ENCODE assay signal across 27 cellular contexts in the genomic region with DNA sequence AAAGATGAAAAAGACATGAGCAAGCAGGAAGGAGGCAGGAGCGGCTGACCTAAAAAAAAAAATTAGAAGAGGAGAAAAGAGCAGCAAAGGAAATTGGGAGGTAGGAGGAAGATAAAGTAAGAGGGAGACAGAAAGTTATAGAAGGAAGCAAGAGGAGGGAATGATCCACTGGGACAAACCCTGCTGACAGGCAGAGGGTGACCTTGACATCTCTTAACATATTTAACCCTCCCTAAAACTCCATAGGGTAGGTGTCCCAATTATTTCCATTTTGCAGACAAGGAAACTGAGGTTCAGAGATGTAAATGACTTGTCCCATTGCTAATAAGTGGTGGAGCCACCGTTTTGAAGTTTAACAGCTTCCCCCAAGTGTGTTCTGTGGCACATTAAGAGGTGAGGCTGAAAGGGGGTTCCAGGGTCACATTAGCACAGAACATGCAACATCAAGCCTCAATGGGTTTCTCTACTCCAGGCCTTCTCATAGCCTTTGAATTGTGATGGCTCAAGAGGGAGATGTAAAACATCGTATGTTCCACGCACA. TPM values are rescaled to one million over a fixed set of nuclear protein-coding genes. Genes with fewer than 3 reads are reported as not detected.
A peak's percentile ranks its signal among the peaks of the same experiment; 100 is the strongest.
DNase-seq lines count a peak whose midpoint lies in the region; ATAC-seq, FAIRE-seq and TF ChIP-seq lines count a peak whose summit lies in the region.
"Had no signal": no experiment of that assay in that cellular context is flagged by ENCODE, and none has a peak within 500 bp of the region (broad histone marks: within the 10 kb centered on the region; RNA-seq: fewer than 3 reads in every experiment).

No MANE protein-coding gene starts in this region.

- POLR2A ChIA-PET in HepG2 (lab: Yijun Ruan, JAX) (no interaction called here), K562 (lab: Yijun Ruan, JAX) (no interaction called here)

- in situ Hi-C loops in HepG2 (cut with HindIII; ENCODE audit: extremely low pct_ligation_motif_present, low pct_unique_long_range_greater_than_20kb), result no loop called here
- in situ Hi-C loops in K562 (cut with MboI), result no loop called here
- in situ Hi-C loops in GM13976 (cut with MboI; ENCODE audit: low sequenced_read_pairs, unreplicated experiment), result no loop called here

- no peak for ATAC-seq in HepG2
- ATAC-seq in right lobe of liver, result no peak
- no peak for ATAC-seq in K562
- ATAC-seq in left lobe of liver, result no peak
- no peak for ATAC-seq in omental fat pad (ENCODE audit: low FRiP score)
- ATAC-seq: activated CD4-positive, CD25-positive, alpha-beta regulatory T cell treated with anti-CD3 and anti-CD28 coated beads, Interleukin-2, amount 50 U/mL, for 24 hours; activated CD8-positive, alpha-beta T cell treated with anti-CD3 and anti-CD28 coated beads, Interleukin-2, amount 10 ng/mL, durations not matched to agents 7 days and 5 days; effector memory CD8-positive, alpha-beta T cell; psoas muscle had no signal

- H4K20me1 ChIP-seq in HepG2 (ENCODE audit: insufficient read depth, low read length), result no peaks in the 10 kb centered on the region
- no peaks in the 10 kb centered on the region for H4K20me1 ChIP-seq in K562 (replicated peaks; ENCODE audit: control insufficient read depth, insufficient read depth, low read length)

- BruUV-seq in HepG2 (replicated peaks; lab: Mats Ljungman, UMichigan) (no TSS peak), K562 (replicated peaks; lab: Mats Ljungman, UMichigan) (no TSS peak)

- 64% methylated on average over 4 of the region's 4 CpGs for whole genome bisulfite sequencing in HepG2 (ENCODE audit: low lambda C conversion rate)
- 83% methylated on average over 3 of the region's 4 CpGs for WGBS in right lobe of liver (ENCODE audit: insufficient coverage, low coverage, low lambda C conversion rate, missing lambda C conversion rate)
- 0% methylated on average over 3 of the region's 4 CpGs for WGBS in K562 (ENCODE audit: insufficient coverage, low coverage, missing lambda C conversion rate)

- TF ChIP-seq CTCF in HepG2 (CRISPR knock-in tag; IDR thresholded peaks at IDR 0.05), result no peak
- peak in 1 of 4 donors; percentile 15 for TF ChIP-seq CTCF in right lobe of liver (IDR thresholded peaks at IDR 0.05)
- peak in 1 of 3 experiments; percentile 11; a peak in 1 of 6 replicates for TF ChIP-seq CTCF in K562 (IDR thresholded peaks at IDR 0.05 in 2 of 3, conservative IDR thresholded peaks at IDR 0.05 in 1 of 3; ENCODE audit: insufficient read depth in 2 of 3, low read depth in 1 of 3, low read length in 3 of 3)
- no peak for TF ChIP-seq CTCF in nephron progenitor cell (IDR thresholded peaks at IDR 0.05)
- TF ChIP-seq CTCF in omental fat pad (IDR thresholded peaks at IDR 0.05), result no peak
- TF ChIP-seq CTCF in colonic mucosa (IDR thresholded peaks at IDR 0.05), result no peak
- no peak for TF ChIP-seq CTCF in GM13976 (IDR thresholded peaks at IDR 0.05; ENCODE audit: borderline replicate concordance, control extremely low read depth, extremely low read depth, insufficient read depth, missing control alignments)

- H3K79me2 ChIP-seq in HepG2 (ENCODE audit: insufficient read depth, low read length) (no peaks in the 10 kb centered on the region), K562 (ENCODE audit: control insufficient read depth, insufficient read depth, low read length) (no peaks in the 10 kb centered on the region)

- H3K9ac ChIP-seq in HepG2 (ENCODE audit: insufficient read depth, low read depth, low read length), result no peak overlapping the region
- H3K9ac ChIP-seq in K562 (ENCODE audit: insufficient read depth in 1 of 2, low read depth in 2 of 2, low read length in 2 of 2), result no peak overlapping the region
- H3K9ac ChIP-seq in colonic mucosa (ENCODE audit: low read depth in 2 of 2, low read length in 2 of 2), result no peak overlapping the region
- H3K9ac ChIP-seq: KMS-11, neural progenitor cell had no signal

- peaks cover 29% of the 10 kb centered on the region for H3K36me3 Mint-ChIP-seq in nephron progenitor cell (ENCODE audit: low read depth)
- H3K36me3 Mint-ChIP-seq: CD14-positive monocyte, neural progenitor cell had no signal

- CTCF ChIA-PET in HepG2 (lab: Yijun Ruan, JAX; ENCODE audit: low intra/inter-chr PET ratio, low total read pairs), result no interaction called here
- CTCF ChIA-PET in K562 (lab: Yijun Ruan, JAX; ENCODE audit: low intra/inter-chr PET ratio), result no interaction called here

- TF ChIP-seq POLR2A in HepG2 (IDR thresholded peaks at IDR 0.05; ENCODE audit: insufficient read depth in 1 of 2, low read depth in 2 of 2, low read length in 2 of 2) (no peak), right lobe of liver (IDR thresholded peaks at IDR 0.05) (no peak), K562 (conservative IDR thresholded peaks at IDR 0.05) (no peak)

- peaks cover 5% of the 10 kb centered on the region for H3K27me3 Mint-ChIP-seq in nephron progenitor cell (ENCODE audit: low read depth, poor library complexity)

- peak overlapping the region; percentile 21 for H3K27ac Mint-ChIP-seq in nephron progenitor cell
- H3K27ac Mint-ChIP-seq: activated CD8-positive, alpha-beta T cell treated with anti-CD3 and anti-CD28 coated beads, Interleukin-2, amount 10 ng/mL, durations not matched to agents 7 days and 5 days; CD14-positive monocyte; effector memory CD8-positive, alpha-beta T cell; neural progenitor cell had no signal

- TF ChIP-seq RAD21 in HepG2 (CRISPR knock-in tag; IDR thresholded peaks at IDR 0.05) (no peak), K562 (CRISPR knock-in tag; conservative IDR thresholded peaks at IDR 0.05 in 1 of 2, IDR thresholded peaks at IDR 0.05 in 1 of 2) (no peak)

- no peaks in the 10 kb centered on the region for H3K9me1 ChIP-seq in K562 (ENCODE audit: control insufficient read depth, insufficient read depth, low read length)

- peaks cover 0 to 11% of the 10 kb centered on the region in 2 experiments; a peak in 2 of 5 replicates for H3K27me3 ChIP-seq in HepG2 (ENCODE audit: control insufficient read depth in 1 of 2, insufficient read depth in 2 of 2, low read length in 2 of 2)
- H3K27me3 ChIP-seq in right lobe of liver, result no peaks in the 10 kb centered on the region
- no peaks in the 10 kb centered on the region; a peak in 1 of 5 replicates for H3K27me3 ChIP-seq in K562 (ENCODE audit: control insufficient read depth in 2 of 2, insufficient read depth in 2 of 2, low read length in 2 of 2)
- H3K27me3 ChIP-seq in colonic mucosa, result peaks cover under 1% of the 10 kb centered on the region
- H3K27me3 ChIP-seq: neural progenitor cell, Peyer's patch had no signal

- no peak overlapping the region for H3K4me2 ChIP-seq in HepG2 (ENCODE audit: low read depth, low read length)
- H3K4me2 ChIP-seq in K562 (ENCODE audit: insufficient read depth, low read length), result no peak overlapping the region
- H3K4me2 ChIP-seq: KMS-11, neural progenitor cell had no signal

- H3K9me3 ChIP-seq in HepG2 (ENCODE audit: low read length) (no peaks in the 10 kb centered on the region), right lobe of liver (no peaks in the 10 kb centered on the region), K562 (replicated peaks; ENCODE audit: control insufficient read depth, insufficient read depth, low read depth, low read length) (no peaks in the 10 kb centered on the region), colonic mucosa (no peaks in the 10 kb centered on the region)
- H3K9me3 ChIP-seq: left ventricle myocardium inferior, Peyer's patch, psoas muscle had no signal

- H2AFZ ChIP-seq in HepG2 (ENCODE audit: low read length), result no peak overlapping the region
- no peak overlapping the region for H2AFZ ChIP-seq in K562 (ENCODE audit: low read depth, low read length)
- H2AFZ ChIP-seq: neural progenitor cell had no signal

- H3K4me3 ChIP-seq in HepG2 (replicated peaks in 1 of 3; ENCODE audit: insufficient read depth in 1 of 3, low read depth in 2 of 3, low read length in 3 of 3) (no peak overlapping the region), right lobe of liver (no peak overlapping the region), K562 (no peak overlapping the region), colonic mucosa (no peak overlapping the region)
- H3K4me3 ChIP-seq: left ventricle myocardium inferior, neural progenitor cell, Peyer's patch, psoas muscle had no signal

- H3K27ac ChIP-seq in HepG2 (ENCODE audit: extremely low read length, insufficient read depth, low read length), result no peak overlapping the region
- H3K27ac ChIP-seq in right lobe of liver, result no peak overlapping the region
- H3K27ac ChIP-seq in K562 (ENCODE audit: extremely low read depth, low read depth, low read length), result no peak overlapping the region
- no peak overlapping the region for H3K27ac ChIP-seq in colonic mucosa
- H3K27ac ChIP-seq: KMS-11, left ventricle myocardium inferior, neural progenitor cell, psoas muscle had no signal

- intact Hi-C loops in HepG2 (cut with micrococcal nuclease; ENCODE audit: unreplicated experiment), result loop anchor here (2.0 kb wide), 1 partner anchor 222 kb away; no protein-coding TSS in a partner anchor
- intact Hi-C loops in right lobe of liver (cut with DNase I), result no loop called here
- intact Hi-C loops in K562 (cut with micrococcal nuclease), result no loop called here
- intact Hi-C loops in colonic mucosa (cut with DNase I), result no loop called here

- FAIRE-seq in HepG2 (lab: Jason Lieb, UNC), result no peak
- no peak for FAIRE-seq in K562 (lab: Jason Lieb, UNC)
- FAIRE-seq: urothelium cell line had no signal

- H3K4me1 ChIP-seq in HepG2 (ENCODE audit: insufficient read depth, low read length) (peaks cover 17% of the 10 kb centered on the region), right lobe of liver (peaks cover 0 to 11% (median 0%) of the 10 kb centered on the region in 4 donors), K562 (replicated peaks in 1 of 2; ENCODE audit: control insufficient read depth in 2 of 2, insufficient read depth in 2 of 2, low read length in 2 of 2) (no peaks in the 10 kb centered on the region), colonic mucosa (no peaks in the 10 kb centered on the region)

- no peak for DNase-seq in HepG2 (ENCODE audit: low spot score)
- no peak for DNase-seq in right lobe of liver
- DNase-seq in K562 (ENCODE audit: extremely low read depth in 1 of 4, low spot score in 3 of 4), result no peak
- no peak for DNase-seq in nephron progenitor cell
- DNase-seq in left lobe of liver (ENCODE audit: low spot score), result no peak
- no peak for DNase-seq in omental fat pad (ENCODE audit: low spot score)
- no peak for DNase-seq in colonic mucosa
- DNase-seq in GM13976 (ENCODE audit: low spot score), result no peak
- DNase-seq: activated CD8-positive, alpha-beta T cell treated with anti-CD3 and anti-CD28 coated beads, Interleukin-2, amount 10 ng/mL, durations not matched to agents 7 days and 5 days; activated naive CD4-positive, alpha-beta T cell; activated T-cell treated with anti-CD3 and anti-CD28 coated beads, Interleukin-2, amount 50 U/mL, for 1 hour; amniotic stem cell; central memory CD4-positive, alpha-beta T cell; effector memory CD8-positive, alpha-beta T cell; left ventricle myocardium inferior; midbrain; NCI-H1048; NCI-H2081; NK-92 treated with Interleukin-12 subunit alpha and Interleukin-12 subunit beta, amount 100 ng/mL, for 24 hours; Peyer's patch; psoas muscle had no signal

- TF ChIP-seq EP300 in HepG2 (IDR thresholded peaks at IDR 0.05; ENCODE audit: low read depth in 2 of 2, low read length in 2 of 2) (no peak), HepG2 (CRISPR knock-in tag; IDR thresholded peaks at IDR 0.05; ENCODE audit: borderline replicate concordance) (no peak), K562 (IDR thresholded peaks at IDR 0.05; ENCODE audit: low read length) (no peak)

- H3K4me1 Mint-ChIP-seq in nephron progenitor cell, result peaks cover 76% of the 10 kb centered on the region
- H3K4me1 Mint-ChIP-seq: CD14-positive monocyte had no signal

- H3K9me3 Mint-ChIP-seq in nephron progenitor cell, result peaks cover 7% of the 10 kb centered on the region
- H3K9me3 Mint-ChIP-seq: neural progenitor cell had no signal

- no peaks in the 10 kb centered on the region for H3K36me3 ChIP-seq in HepG2 (replicated peaks in 1 of 2; ENCODE audit: control insufficient read depth in 1 of 2, insufficient read depth in 2 of 2, low read length in 2 of 2)
- no peaks in the 10 kb centered on the region for H3K36me3 ChIP-seq in right lobe of liver
- no peaks in the 10 kb centered on the region for H3K36me3 ChIP-seq in K562 (ENCODE audit: control insufficient read depth, insufficient read depth, low read length)
- no peaks in the 10 kb centered on the region for H3K36me3 ChIP-seq in colonic mucosa
- H3K36me3 ChIP-seq: left ventricle myocardium inferior, neural progenitor cell, Peyer's patch had no signal

- peak overlapping the region; percentile 36 for H3K4me3 Mint-ChIP-seq in nephron progenitor cell
- H3K4me3 Mint-ChIP-seq: activated CD8-positive, alpha-beta T cell treated with anti-CD3 and anti-CD28 coated beads, Interleukin-2, amount 10 ng/mL, durations not matched to agents 7 days and 5 days; CD14-positive monocyte; effector memory CD8-positive, alpha-beta T cell; neural progenitor cell had no signal

RNA-seq across cellular contexts. Expression of a gene that starts 37.4 kb away (rescaled TPM):
- total RNA-seq in HepG2 (2016; rRNA removed; fragmentation: Illumina TruSeq; extraction: Trizol) (0.04 and 0.07 TPM in 2 replicates), right lobe of liver (1 to 10 TPM; 2.4 to 4.4 (median 3.3) TPM), K562 (2014; rRNA removed) (0.09 TPM in 1 of 2 replicates, not detected in the other), K562 (2014; rRNA removed; fragmentation: Illumina TruSeq; extraction: Trizol) (not detected in 2 replicates), K562 (2015; rRNA removed; fragmentation: Illumina TruSeq; extraction: Trizol) (not detected in 2 replicates), K562 (2021) (0.04 and 0.07 TPM in 2 replicates), left lobe of liver (3.6 TPM), omental fat pad (10 to 100 TPM; 56.1 to 88.4 (median 81.3) TPM), colonic mucosa (1 to 10 TPM; 4.4 to 7.6 TPM)
- not detected in 2 replicates for total RNA-seq in HepG2 (2016; cell fraction: cytosol; rRNA removed; fragmentation: Illumina TruSeq; extraction: Trizol; ENCODE audit: low read depth)
- 0.02 and 0.04 TPM in 2 replicates for total RNA-seq in HepG2 (2016; cell fraction: insoluble cytoplasmic fraction; rRNA removed; fragmentation: Illumina TruSeq; extraction: Trizol)
- total RNA-seq in HepG2 (2016; cell fraction: membrane; rRNA removed; fragmentation: Illumina TruSeq; extraction: Trizol), result 0.06 TPM in 1 of 2 replicates, not detected in the other
- 0.22 and 0.87 TPM in 2 replicates for total RNA-seq in HepG2 (2016; cell fraction: nucleus; rRNA removed; fragmentation: Illumina TruSeq; extraction: Trizol)
- polyA plus RNA-seq in HepG2 (2011; rRNA removed) (0.01 TPM in 2 replicates), K562 (2011; rRNA removed) (not detected in 2 replicates), K562 (2014; fragmentation: Illumina TruSeq; extraction: Trizol) (not detected in 2 replicates), K562 (2014; fragmentation: Nextera tagmentation; extraction: Ambion mirVana) (not detected), K562 (2014; rRNA removed) (not detected in 2 replicates)
- polyA plus RNA-seq in HepG2 (2011; cell fraction: cytosol; rRNA removed), result 0.01 and 0.03 TPM in 2 replicates
- 0.02 and 0.16 TPM in 2 replicates for polyA plus RNA-seq in HepG2 (2011; cell fraction: nucleus; rRNA removed)
- polyA plus RNA-seq in HepG2 (2012), result 0.07 TPM in 1 of 2 replicates, not detected in the other
- not detected in 2 replicates for polyA plus RNA-seq in HepG2 (2016; cell fraction: cytosol; fragmentation: Illumina TruSeq; extraction: Trizol; ENCODE audit: low read depth)
- polyA plus RNA-seq in HepG2 (2016; cell fraction: insoluble cytoplasmic fraction; fragmentation: Illumina TruSeq; extraction: Trizol; ENCODE audit: low read depth), result not detected in 2 replicates
- polyA plus RNA-seq in HepG2 (2016; cell fraction: membrane; fragmentation: Illumina TruSeq; extraction: Trizol; ENCODE audit: low read depth), result not detected in 2 replicates
- polyA plus RNA-seq in HepG2 (2016; cell fraction: nucleus; fragmentation: Illumina TruSeq; extraction: Trizol; ENCODE audit: insufficient read depth, low read depth), result 0.12 TPM in 1 of 2 replicates, not detected in the other
- 0.09 and 0.20 TPM in 2 replicates for polyA minus RNA-seq in HepG2 (2011; rRNA and poly(A)+ RNA removed; ENCODE audit: low replicate concordance)
- polyA minus RNA-seq in HepG2 (2011; cell fraction: cytosol; rRNA and poly(A)+ RNA removed), result not detected in 2 replicates
- under 0.01 TPM in 1 of 2 replicates, not detected in the other for polyA minus RNA-seq in HepG2 (2011; cell fraction: nucleus; rRNA and poly(A)+ RNA removed)
- not detected in 2 replicates for total RNA-seq in K562 (2011; cell fraction: chromatin; rRNA removed; ENCODE audit: low replicate concordance)
- total RNA-seq in K562 (2011; cell fraction: nucleolus; rRNA removed), result not detected in 2 replicates
- total RNA-seq in K562 (2011; cell fraction: nucleoplasm; rRNA removed), result not detected in 2 replicates
- not detected in 2 replicates for polyA plus RNA-seq in K562 (2011; cell fraction: cytosol; rRNA removed)
- polyA plus RNA-seq in K562 (2011; cell fraction: nucleus; rRNA removed), result not detected in 2 replicates
- polyA plus RNA-seq in K562 (2012), result not detected in 2 replicates
- polyA minus RNA-seq in K562 (2011; rRNA and poly(A)+ RNA removed), result not detected in 2 replicates
- polyA minus RNA-seq in K562 (2011; cell fraction: cytosol; rRNA and poly(A)+ RNA removed), result not detected in 2 replicates
- not detected in 2 replicates for polyA minus RNA-seq in K562 (2011; cell fraction: nucleus; rRNA and poly(A)+ RNA removed)
- total RNA-seq: activated CD8-positive, alpha-beta T cell treated with anti-CD3 and anti-CD28 coated beads, Interleukin-2, amount 10 ng/mL, durations not matched to agents 7 days and 5 days; NCI-H460 had no signal
- polyA plus RNA-seq: CD14-positive monocyte had no signal

Comparison
In these comparisons a context has a peak if more than half of its experiments do, and no peak if none do; other contexts are left out.
1. RNA of a gene that starts 37.4 kb away (total RNA-seq): 56.1 to 88.4 TPM in omental fat pad; 4.4 to 7.6 TPM in colonic mucosa, 3.6 TPM in left lobe of liver (single experiment), 2.4 to 4.4 TPM in right lobe of liver, 0.04 to 0.09 TPM in K562 and 0.02 to 0.87 TPM in HepG2; every median in the first group is over 4 times any median in the second.